1 cellular context compared by ENCODE assay signal in genomic region chr6:2480267-2480966, GRCh38.
A peak's percentile ranks its signal among the peaks of the same experiment; 100 is the strongest.
TF ChIP-seq lines count a peak whose summit lies in the region.

No MANE protein-coding gene starts in this region.

TF ChIP-seq in K562, 482 proteins besides CTCF, POLR2A, EP300 and RAD21 (continued from another document):
- 0 out of 4 replicates have a peak, but pooled peaks of 1 of the 2 experiments have one; percentile 12 for TF ChIP-seq MAZ (CRISPR knock-in tag; conservative IDR thresholded peaks at IDR 0.05 in 1 of 2, IDR thresholded peaks at IDR 0.05 in 1 of 2)
- TF ChIP-seq GABPA (tag; conservative IDR thresholded peaks at IDR 0.05; ENCODE audit: low read depth), result peak; percentile 41
- TF ChIP-seq HNRNPH1 (optimal IDR thresholded peaks at IDR 0.05; ENCODE audit: low read depth, low read length), result no peak
- TF ChIP-seq COPS2 (conservative IDR thresholded peaks at IDR 0.05), result no peak
- TF ChIP-seq CHD1 (IDR thresholded peaks at IDR 0.05; ENCODE audit: low read length), result no peak
- TF ChIP-seq ZFP91 (CRISPR knock-in tag; IDR thresholded peaks at IDR 0.05), result no peak
- no peak for TF ChIP-seq ADNP (tag; IDR thresholded peaks at IDR 0.05)
- TF ChIP-seq E2F6 (IDR thresholded peaks at IDR 0.05; ENCODE audit: borderline replicate concordance in 1 of 2, extremely low read depth in 1 of 2, insufficient read depth in 1 of 2, insufficient read length in 1 of 2, low read depth in 1 of 2, low read length in 1 of 2, poor library complexity in 1 of 2, severe bottlenecking in 1 of 2), result no peak
- no peak for TF ChIP-seq TRIM28 (IDR thresholded peaks at IDR 0.05)
- no peak for TF ChIP-seq CREB5 (CRISPR knock-in tag; IDR thresholded peaks at IDR 0.05)
- TF ChIP-seq NFE2L1 (tag; IDR thresholded peaks at IDR 0.05; ENCODE audit: borderline replicate concordance, low read depth), result no peak
- no peak for TF ChIP-seq FUS (optimal IDR thresholded peaks at IDR 0.05; ENCODE audit: low read depth, low read length)
- peak; percentile 23 for TF ChIP-seq MEIS2 (IDR thresholded peaks at IDR 0.05; ENCODE audit: partially characterized antibody)
- no peak for TF ChIP-seq MIER1 (IDR thresholded peaks at IDR 0.05; ENCODE audit: low read depth)
- no peak for TF ChIP-seq PTTG1 (tag; IDR thresholded peaks at IDR 0.05; ENCODE audit: low read depth)
- TF ChIP-seq L3MBTL2 (IDR thresholded peaks at IDR 0.05), result peak; percentile 56
- TF ChIP-seq ZKSCAN8 (CRISPR knock-in tag; IDR thresholded peaks at IDR 0.05), result no peak; the same call in 1 of the 2 replicates
- TF ChIP-seq ZNF766 (CRISPR knock-in tag; conservative IDR thresholded peaks at IDR 0.05), result peak; percentile 80
- TF ChIP-seq ZNF318 (IDR thresholded peaks at IDR 0.05; ENCODE audit: borderline replicate concordance in 1 of 2, low read depth in 1 of 2), result no peak
- peak in 1 of 2 experiments; percentile 90; a peak in 2 of 4 replicates for TF ChIP-seq SRF (CRISPR knock-in tag; IDR thresholded peaks at IDR 0.05)
- TF ChIP-seq HMGXB4 (CRISPR knock-in tag; IDR thresholded peaks at IDR 0.05), result no peak
